In the genomic region with DNA sequence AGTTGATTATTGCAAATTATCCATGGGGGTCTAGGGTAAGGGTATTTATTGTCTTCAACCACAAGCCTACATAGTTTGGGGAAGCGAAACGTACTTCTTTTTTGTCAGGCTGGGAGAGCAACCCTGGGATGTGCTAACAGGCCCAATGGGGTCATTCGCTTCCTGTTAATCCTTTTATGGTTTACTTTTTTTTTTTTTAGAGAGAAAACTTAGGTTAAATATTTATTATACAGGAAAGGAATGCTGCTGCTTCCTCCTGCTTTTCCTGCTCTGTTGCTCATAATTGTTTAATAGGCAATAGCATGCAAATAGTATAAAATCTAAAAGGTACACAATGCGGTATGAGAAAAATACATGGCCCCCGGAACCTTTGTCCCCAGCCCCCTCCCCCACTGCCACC, we compare ENCODE assay signal across 26 cellular contexts.
DNase-seq lines count a peak whose midpoint lies in the region; ATAC-seq and TF ChIP-seq lines count a peak whose summit lies in the region.
"Had no signal": no experiment of that assay in that cellular context is flagged by ENCODE, and none has a peak within 500 bp of the region (broad histone marks: within the 10 kb centered on the region; RNA-seq: fewer than 3 reads in every experiment).

No MANE protein-coding gene starts in this region.

- POLR2A ChIA-PET in PC-3 (lab: Charles Lee; ENCODE audit: unreplicated experiment): interaction anchor here (1.1 kb wide), 1 partner anchor 24 kb away, joined by 8 read pairs; no protein-coding TSS in a partner anchor

- H3K27me3 Mint-ChIP-seq in Calu3 (ENCODE audit: unreplicated experiment): peaks cover 27% of the 10 kb centered on the region

- 86 to 93% (median 88%) methylated on average over 5 of the region's 5 CpGs for whole genome bisulfite sequencing in ovary, 3 donors

- no peaks in the 10 kb centered on the region for H3K4me1 Mint-ChIP-seq in Calu3 (ENCODE audit: low read depth, unreplicated experiment)

- no peak overlapping the region for H3K27ac Mint-ChIP-seq in Calu3 (ENCODE audit: unreplicated experiment)

- no peaks in the 10 kb centered on the region for H3F3A ChIP-seq in PC-3 (ENCODE audit: low read length, unreplicated experiment)

- no peak for TF ChIP-seq POLR2A in ovary (IDR thresholded peaks at IDR 0.05)

- H3K9me3 Mint-ChIP-seq in Calu3 (ENCODE audit: low read depth, unreplicated experiment): no peaks in the 10 kb centered on the region
- H3K9me3 Mint-ChIP-seq: activated T-cell treated with anti-CD3 and anti-CD28 coated beads, Interleukin-2, amount 50 U/mL, for 4 hours had no signal

- H3K4me3 ChIP-seq in PC-3 (ENCODE audit: low read length): no peak overlapping the region
- no peak overlapping the region for H3K4me3 ChIP-seq in ovary
- H3K4me3 ChIP-seq: cardiac muscle cell, HAP-1, K562, lower lobe of right lung had no signal

- DNase-seq in HT-29 (ENCODE audit: low spot score) (peak; percentile 58), PC-3 (peak; percentile 43), kidney tubule cell (ENCODE audit: low spot score) (peak; percentile 20), pulmonary artery endothelial cell (ENCODE audit: low read depth, low spot score) (peak; percentile 52), ovary (no peak), Calu3 (no peak)
- DNase-seq: activated CD4-positive, alpha-beta T cell treated with anti-CD3 and anti-CD28 coated beads for 1 hour; activated naive CD4-positive, alpha-beta T cell; activated T-cell treated with anti-CD3 and anti-CD28 coated beads, Interleukin-2, amount 50 U/mL, for 4 hours; BE2C; cortex of kidney; lower lobe of right lung; MM.1S; NCI-H146; NCI-H2171; NCI-H510A treated with DMSO at 0.1 percent for 48 hours; occipital lobe; stimulated activated CD4-positive, alpha-beta T cell treated with anti-CD3 and anti-CD28 coated beads, Interleukin-12 subunit alpha, Interleukin-12 subunit beta, amount 100 ng/mL, for 4 hours; stimulated activated CD4-positive, alpha-beta T cell treated with anti-CD3 and anti-CD28 coated beads, Interleukin-4, amount 100 ng/mL, for 24 hours; stimulated activated naive CD4-positive, alpha-beta T cell; T-helper 1 cell had no signal

- H3K9me2 ChIP-seq in PC-3 (replicated peaks; ENCODE audit: low read length): no peaks in the 10 kb centered on the region

- H3K4me3 Mint-ChIP-seq in Calu3 (ENCODE audit: low read depth, unreplicated experiment): no peak overlapping the region
- H3K4me3 Mint-ChIP-seq: activated T-cell treated with anti-CD3 and anti-CD28 coated beads, Interleukin-2, amount 50 U/mL, for 4 hours had no signal

- intact Hi-C loops in PC-3 (cut with micrococcal nuclease): loop anchor here (1.0 kb wide), 4 partner anchors 24 to 133 kb away; a partner anchor contains a TSS
- intact Hi-C loops in ovary (cut with DNase I): no loop called here
- intact Hi-C loops in Calu3 (cut with micrococcal nuclease; ENCODE audit: unreplicated experiment): no loop called here

- peak; percentile 58 for ATAC-seq in PC-3
- no peak for ATAC-seq in HG02623 (IDR thresholded peaks at IDR 0.05; ENCODE audit: unreplicated experiment)
- ATAC-seq in HG03097 (IDR thresholded peaks at IDR 0.05; ENCODE audit: low FRiP score, unreplicated experiment): no peak
- ATAC-seq: activated T-cell treated with anti-CD3 and anti-CD28 coated beads, Interleukin-2, amount 50 U/mL, for 4 hours; K562; lower lobe of right lung had no signal

- H3K4me2 ChIP-seq in PC-3 (ENCODE audit: low read length): no peak overlapping the region

- H3K9me3 ChIP-seq in PC-3 (ENCODE audit: low read length) (no peaks in the 10 kb centered on the region), ovary (no peaks in the 10 kb centered on the region)
- H3K9me3 ChIP-seq: BE2C, HAP-1, lower lobe of right lung had no signal

- H3K27me3 ChIP-seq in PC-3 (ENCODE audit: low read length) (no peaks in the 10 kb centered on the region), ovary (no peaks in the 10 kb centered on the region)
- H3K27me3 ChIP-seq: BE2C, cardiac muscle cell had no signal

- BruUV-seq in PC-3 (replicated peaks; lab: Mats Ljungman, UMichigan) (no TSS peak), Calu3 (replicated peaks; lab: Mats Ljungman, UMichigan) (no TSS peak)

- 0 out of 2 replicates have a peak overlapping the region, but pooled peaks have one; percentile 1 for H2AFZ ChIP-seq in PC-3 (ENCODE audit: low read length)

- no peaks in the 10 kb centered on the region for H3K36me3 ChIP-seq in PC-3 (ENCODE audit: low read depth, low read length)
- H3K36me3 ChIP-seq in ovary: no peaks in the 10 kb centered on the region
- H3K36me3 ChIP-seq: BE2C, cardiac muscle cell, HAP-1, lower lobe of right lung had no signal

- no peak for TF ChIP-seq EP300 in ovary (IDR thresholded peaks at IDR 0.05)

- CTCF ChIA-PET in PC-3 (lab: Charles Lee) (interaction anchor here (1.1 kb wide), 1 partner anchor 24 kb away, joined by 4 read pairs; no protein-coding TSS in a partner anchor), Calu3 (lab: Charles Lee) (no interaction called here)

- no peaks in the 10 kb centered on the region for H3K79me2 ChIP-seq in PC-3 (ENCODE audit: low read length)

- TF ChIP-seq CTCF in PC-3 (conservative IDR thresholded peaks at IDR 0.05; ENCODE audit: low read depth, low read length) (no peak), ovary (IDR thresholded peaks at IDR 0.05) (no peak), Calu3 (IDR thresholded peaks at IDR 0.05; ENCODE audit: unreplicated experiment) (no peak)

- H3K36me3 Mint-ChIP-seq in Calu3 (ENCODE audit: insufficient read depth, unreplicated experiment): no peaks in the 10 kb centered on the region

- peak overlapping the region; percentile 93 for H3K27ac ChIP-seq in PC-3 (ENCODE audit: low read length)
- H3K27ac ChIP-seq in ovary: no peak overlapping the region
- H3K27ac ChIP-seq: cardiac muscle cell, lower lobe of right lung had no signal

- H3K4me1 ChIP-seq in PC-3 (ENCODE audit: insufficient read depth, low read length) (peaks cover 8% of the 10 kb centered on the region), ovary (ENCODE audit: insufficient read depth) (no peaks in the 10 kb centered on the region)
- H3K4me1 ChIP-seq: HAP-1 had no signal

- H3K9ac ChIP-seq in PC-3 (ENCODE audit: low read length): peak overlapping the region; percentile 60

- H4K20me1 ChIP-seq in PC-3 (ENCODE audit: low read length): no peaks in the 10 kb centered on the region

Comparison
In these comparisons a context has a peak if more than half of its experiments do, and no peak if none do; other contexts are left out.
1. DNase-seq: peak in HT-29 (single experiment), PC-3 (single experiment), kidney tubule cell (single experiment) and pulmonary artery endothelial cell (single experiment); none in ovary (0 of 5) and Calu3 (single experiment).